18 cellular contexts compared by ENCODE assay signal in genomic region chr4:150978738-150979575, GRCh38. TPM values are rescaled to one million over a fixed set of nuclear protein-coding genes. Genes with fewer than 3 reads are reported as not detected.
DNase-seq lines count a peak whose midpoint lies in the region; ATAC-seq, FAIRE-seq and TF ChIP-seq lines count a peak whose summit lies in the region.
"Had no signal": no experiment of that assay in that cellular context is flagged by ENCODE, and none has a peak within 500 bp of the region (broad histone marks: within the 10 kb centered on the region; RNA-seq: fewer than 3 reads in every experiment).

No MANE protein-coding gene starts in this region.

- 0 out of 5 replicates have a peak, but pooled peaks cover 0 to 3% of the 10 kb centered on the region in 2 experiments for H3K36me3 ChIP-seq in HepG2 (replicated peaks in 1 of 2; ENCODE audit: control insufficient read depth in 1 of 2, insufficient read depth in 2 of 2, low read length in 2 of 2)
- H3K36me3 ChIP-seq in right lobe of liver, result no peaks in the 10 kb centered on the region
- no peaks in the 10 kb centered on the region for H3K36me3 ChIP-seq in pancreas

- no peak for TF ChIP-seq EP300 in HepG2 (IDR thresholded peaks at IDR 0.05; ENCODE audit: low read depth in 2 of 2, low read length in 2 of 2)
- no peak for TF ChIP-seq EP300 in HepG2 (CRISPR knock-in tag; IDR thresholded peaks at IDR 0.05; ENCODE audit: borderline replicate concordance)

- no peaks in the 10 kb centered on the region for H3K9me3 Mint-ChIP-seq in WTC11
- H3K9me3 Mint-ChIP-seq in activated CD8-positive, alpha-beta T cell treated with anti-CD3 and anti-CD28 coated beads, Interleukin-2, amount 10 ng/mL, durations not matched to agents 7 days and 5 days (ENCODE audit: insufficient read depth), result no peaks in the 10 kb centered on the region

- peaks cover 29% of the 10 kb centered on the region for H3K4me1 ChIP-seq in HepG2 (ENCODE audit: insufficient read depth, low read length)
- H3K4me1 ChIP-seq in right lobe of liver, result peaks cover 0 to 9% (median 4%) of the 10 kb centered on the region in 4 donors
- peaks cover 0 to 7% (median 0%) of the 10 kb centered on the region in 3 donors for H3K4me1 ChIP-seq in pancreas

- POLR2A ChIA-PET in HepG2 (lab: Yijun Ruan, JAX) (no interaction called here), WTC11 (lab: Charles Lee) (no interaction called here)
- POLR2A ChIA-PET in activated CD8-positive, alpha-beta T cell treated with anti-CD3 and anti-CD28 coated beads, Interleukin-2, amount 10 ng/mL, durations not matched to agents 7 days and 5 days (lab: Charles Lee), result no interaction called here

- H3K27ac Mint-ChIP-seq in WTC11, result no peak overlapping the region
- no peak overlapping the region for H3K27ac Mint-ChIP-seq in activated CD8-positive, alpha-beta T cell treated with anti-CD3 and anti-CD28 coated beads, Interleukin-2, amount 10 ng/mL, durations not matched to agents 7 days and 5 days
- H3K27ac Mint-ChIP-seq: B cell; CD4-positive, alpha-beta T cell had no signal

- no peak overlapping the region for H3K27ac ChIP-seq in HepG2 (ENCODE audit: extremely low read length, insufficient read depth, low read length)
- H3K27ac ChIP-seq in right lobe of liver, result no peak overlapping the region
- H3K27ac ChIP-seq in pancreas, result no peak overlapping the region

- no peak overlapping the region for H3K4me2 ChIP-seq in HepG2 (ENCODE audit: low read depth, low read length)

- intact Hi-C loops in HepG2 (cut with micrococcal nuclease; ENCODE audit: unreplicated experiment), result no loop called here
- intact Hi-C loops in right lobe of liver (cut with DNase I), result no loop called here
- intact Hi-C loops in pancreas (cut with DNase I), result no loop called here

- CTCF ChIA-PET in HepG2 (lab: Yijun Ruan, JAX; ENCODE audit: low intra/inter-chr PET ratio, low total read pairs) (no interaction called here), WTC11 (lab: Charles Lee) (no interaction called here)
- CTCF ChIA-PET in activated CD8-positive, alpha-beta T cell treated with anti-CD3 and anti-CD28 coated beads, Interleukin-2, amount 10 ng/mL, durations not matched to agents 7 days and 5 days (lab: Charles Lee), result no interaction called here

- no peaks in the 10 kb centered on the region for H3K9me3 ChIP-seq in HepG2 (ENCODE audit: low read length)
- no peaks in the 10 kb centered on the region for H3K9me3 ChIP-seq in right lobe of liver
- H3K9me3 ChIP-seq in pancreas, result no peaks in the 10 kb centered on the region

- in situ Hi-C loops in HepG2 (cut with HindIII; ENCODE audit: extremely low pct_ligation_motif_present, low pct_unique_long_range_greater_than_20kb), result no loop called here

- H3K4me3 ChIP-seq in HepG2 (replicated peaks in 1 of 3; ENCODE audit: insufficient read depth in 1 of 3, low read depth in 2 of 3, low read length in 3 of 3) (no peak overlapping the region), right lobe of liver (no peak overlapping the region), pancreas (no peak overlapping the region)

- no peak for TF ChIP-seq POLR2A in HepG2 (IDR thresholded peaks at IDR 0.05; ENCODE audit: insufficient read depth in 1 of 2, low read depth in 2 of 2, low read length in 2 of 2)
- no peak for TF ChIP-seq POLR2A in right lobe of liver (IDR thresholded peaks at IDR 0.05)

- no peak for ATAC-seq in HepG2
- ATAC-seq in right lobe of liver, result no peak
- no peak for ATAC-seq in WTC11
- no peak for ATAC-seq in pancreas
- ATAC-seq in activated CD8-positive, alpha-beta T cell treated with anti-CD3 and anti-CD28 coated beads, Interleukin-2, amount 10 ng/mL, durations not matched to agents 7 days and 5 days, result no peak

- FAIRE-seq in HepG2 (lab: Jason Lieb, UNC) (no peak), endometrium (lab: Jason Lieb, UNC) (peak; percentile 43), pancreas (lab: Jason Lieb, UNC) (peak; percentile 9)
- FAIRE-seq: A204.1, GM12892, GM19239 had no signal

- peaks cover 22% of the 10 kb centered on the region for H3K79me2 ChIP-seq in HepG2 (ENCODE audit: insufficient read depth, low read length)

- whole genome bisulfite sequencing in HepG2 (ENCODE audit: low lambda C conversion rate), result 99% methylated on average over 3 of the region's 3 CpGs
- WGBS in right lobe of liver (ENCODE audit: insufficient coverage, low coverage, low lambda C conversion rate, missing lambda C conversion rate), result 86% methylated on average over 3 of the region's 3 CpGs
- 97 to 98% methylated on average over 3 of the region's 3 CpGs for WGBS in pancreas, 2 donors

- TF ChIP-seq CTCF in HepG2 (CRISPR knock-in tag; IDR thresholded peaks at IDR 0.05), result no peak
- TF ChIP-seq CTCF in right lobe of liver (IDR thresholded peaks at IDR 0.05), result no peak
- TF ChIP-seq CTCF in WTC11 (IDR thresholded peaks at IDR 0.05), result no peak
- no peak for TF ChIP-seq CTCF in pancreas (IDR thresholded peaks at IDR 0.05)

- H3K27me3 ChIP-seq in HepG2 (ENCODE audit: control insufficient read depth in 1 of 2, insufficient read depth in 2 of 2, low read length in 2 of 2) (no peaks in the 10 kb centered on the region), right lobe of liver (no peaks in the 10 kb centered on the region), pancreas (no peaks in the 10 kb centered on the region)

- no TSS peak for BruUV-seq in HepG2 (replicated peaks; lab: Mats Ljungman, UMichigan)

- H3K36me3 Mint-ChIP-seq in WTC11, result no peaks in the 10 kb centered on the region
- peaks cover 17% of the 10 kb centered on the region for H3K36me3 Mint-ChIP-seq in activated CD8-positive, alpha-beta T cell treated with anti-CD3 and anti-CD28 coated beads, Interleukin-2, amount 10 ng/mL, durations not matched to agents 7 days and 5 days (ENCODE audit: low read depth)

- peaks cover 26% of the 10 kb centered on the region for H3K4me1 Mint-ChIP-seq in WTC11
- peaks cover 19% of the 10 kb centered on the region for H3K4me1 Mint-ChIP-seq in activated CD8-positive, alpha-beta T cell treated with anti-CD3 and anti-CD28 coated beads, Interleukin-2, amount 10 ng/mL, durations not matched to agents 7 days and 5 days (ENCODE audit: low read depth)

- no peak for DNase-seq in HepG2 (ENCODE audit: low spot score)
- DNase-seq in right lobe of liver, result no peak
- DNase-seq in WTC11 (ENCODE audit: low spot score), result no peak
- no peak for DNase-seq in pancreas
- no peak for DNase-seq in NCI-H2107 (lab: John Stamatoyannopoulos, UW)
- DNase-seq in activated CD8-positive, alpha-beta T cell treated with anti-CD3 and anti-CD28 coated beads, Interleukin-2, amount 10 ng/mL, durations not matched to agents 7 days and 5 days, result no peak
- DNase-seq in SHP77 (lab: John Stamatoyannopoulos, UW), result no peak
- DNase-seq: C1 segment of cervical spinal cord; Calu3; CD4-positive, alpha-beta T cell; DMS79; HCEC 1CT; IMR-90 had no signal

- TF ChIP-seq RAD21 in HepG2 (CRISPR knock-in tag; IDR thresholded peaks at IDR 0.05), result no peak

- H2AFZ ChIP-seq in HepG2 (ENCODE audit: low read length), result no peak overlapping the region

- H3K9ac ChIP-seq in HepG2 (ENCODE audit: insufficient read depth, low read depth, low read length), result no peak overlapping the region

- H4K20me1 ChIP-seq in HepG2 (ENCODE audit: insufficient read depth, low read length), result no peaks in the 10 kb centered on the region

- H3K27me3 Mint-ChIP-seq in WTC11 (ENCODE audit: low read depth), result no peaks in the 10 kb centered on the region
- H3K27me3 Mint-ChIP-seq in activated CD8-positive, alpha-beta T cell treated with anti-CD3 and anti-CD28 coated beads, Interleukin-2, amount 10 ng/mL, durations not matched to agents 7 days and 5 days (ENCODE audit: low read depth), result no peaks in the 10 kb centered on the region
- H3K27me3 Mint-ChIP-seq: B cell; CD4-positive, alpha-beta T cell had no signal

- no peak overlapping the region for H3K4me3 Mint-ChIP-seq in WTC11
- H3K4me3 Mint-ChIP-seq in activated CD8-positive, alpha-beta T cell treated with anti-CD3 and anti-CD28 coated beads, Interleukin-2, amount 10 ng/mL, durations not matched to agents 7 days and 5 days, result no peak overlapping the region
- H3K4me3 Mint-ChIP-seq: B cell; CD4-positive, alpha-beta T cell had no signal

TF ChIP-seq in WTC11, 78 proteins besides CTCF, POLR2A, EP300 and RAD21:
- TF ChIP-seq ZNF232 (CRISPR knock-in tag; IDR thresholded peaks at IDR 0.05) (no peak), ZNF317 (CRISPR knock-in tag; IDR thresholded peaks at IDR 0.05; ENCODE audit: borderline replicate concordance, low read depth) (peak; percentile 62; the same call in 1 of the 2 replicates)
TF ChIP-seq in WTC11: peak in this region for 1.

RNA-seq across cellular contexts. Expression of gene LRBA, which starts 36.1 kb away (rescaled TPM):
- 37.2 and 67.1 TPM in 2 replicates for total RNA-seq in HepG2 (2016; rRNA removed; fragmentation: Illumina TruSeq; extraction: Trizol)
- 13.5 and 14.5 TPM in 2 replicates for total RNA-seq in HepG2 (2016; cell fraction: cytosol; rRNA removed; fragmentation: Illumina TruSeq; extraction: Trizol; ENCODE audit: low read depth)
- 36.8 and 61.9 TPM in 2 replicates for total RNA-seq in HepG2 (2016; cell fraction: insoluble cytoplasmic fraction; rRNA removed; fragmentation: Illumina TruSeq; extraction: Trizol)
- 13.6 and 15.8 TPM in 2 replicates for total RNA-seq in HepG2 (2016; cell fraction: membrane; rRNA removed; fragmentation: Illumina TruSeq; extraction: Trizol)
- 75.4 and 80.4 TPM in 2 replicates for total RNA-seq in HepG2 (2016; cell fraction: nucleus; rRNA removed; fragmentation: Illumina TruSeq; extraction: Trizol)
- 18.5 and 21.0 TPM in 2 replicates for polyA plus RNA-seq in HepG2 (2011; rRNA removed)
- polyA plus RNA-seq in HepG2 (2011; cell fraction: cytosol; rRNA removed), result 20.5 and 24.1 TPM in 2 replicates
- 14.7 and 16.7 TPM in 2 replicates for polyA plus RNA-seq in HepG2 (2011; cell fraction: nucleus; rRNA removed)
- polyA plus RNA-seq in HepG2 (2012), result 22.3 and 23.6 TPM in 2 replicates
- polyA plus RNA-seq in HepG2 (2016; cell fraction: cytosol; fragmentation: Illumina TruSeq; extraction: Trizol; ENCODE audit: low read depth), result 0.95 and 1.0 TPM in 2 replicates
- polyA plus RNA-seq in HepG2 (2016; cell fraction: insoluble cytoplasmic fraction; fragmentation: Illumina TruSeq; extraction: Trizol; ENCODE audit: low read depth), result 38.5 and 39.8 TPM in 2 replicates
- polyA plus RNA-seq in HepG2 (2016; cell fraction: membrane; fragmentation: Illumina TruSeq; extraction: Trizol; ENCODE audit: low read depth), result 3.2 and 4.8 TPM in 2 replicates
- 21.6 and 21.9 TPM in 2 replicates for polyA plus RNA-seq in HepG2 (2016; cell fraction: nucleus; fragmentation: Illumina TruSeq; extraction: Trizol; ENCODE audit: insufficient read depth, low read depth)
- polyA minus RNA-seq in HepG2 (2011; rRNA and poly(A)+ RNA removed; ENCODE audit: low replicate concordance), result 85.2 TPM in 2 replicates
- 45.2 and 56.0 TPM in 2 replicates for polyA minus RNA-seq in HepG2 (2011; cell fraction: cytosol; rRNA and poly(A)+ RNA removed)
- polyA minus RNA-seq in HepG2 (2011; cell fraction: nucleus; rRNA and poly(A)+ RNA removed), result 224 and 240 TPM in 2 replicates
- total RNA-seq in right lobe of liver, result 10 to 100 TPM; 18.9 to 48.1 (median 24.5) TPM
- total RNA-seq in WTC11 (2021), result 69.1 to 74.9 TPM (median 69.6 TPM) in 3 replicates
- total RNA-seq in pancreas, result 10 to 100 TPM; 20.3 to 35.3 (median 26.7) TPM
- 10 to 100 TPM in 1 of 2 donors, 1 to 10 TPM in 1; 6.6 to 17.8 TPM for polyA plus RNA-seq in pancreas
- 10 to 100 TPM; 43.3 to 44.5 TPM for total RNA-seq in activated CD8-positive, alpha-beta T cell treated with anti-CD3 and anti-CD28 coated beads, Interleukin-2, amount 10 ng/mL, durations not matched to agents 7 days and 5 days

Comparison
In these comparisons a context has a peak if more than half of its experiments do, and no peak if none do; other contexts are left out.
1. Of the 50 proteins assayed by ChIP-seq in both HepG2 and WTC11: peak only in HepG2: none; only in WTC11: none; in both: ZNF317; in neither: 49.